In genomic region chr7:28112467-28112866, GRCh38 we compare ENCODE assay signal across 1 cellular context.
A peak's percentile ranks its signal among the peaks of the same experiment; 100 is the strongest.
TF ChIP-seq lines count a peak whose summit lies in the region.

No MANE protein-coding gene starts in this region.

TF ChIP-seq in HEK293, 187 proteins besides CTCF, POLR2A, EP300 and RAD21 (continued from another document):
- TF ChIP-seq ZNF548 (tag by site-specific recombination; IDR thresholded peaks at IDR 0.05) (no peak), ZNF692 (tag by site-specific recombination; IDR thresholded peaks at IDR 0.05) (peak; percentile 65; the same call in 1 of the 2 replicates), ZNF501 (tag by site-specific recombination; IDR thresholded peaks at IDR 0.05) (no peak), ZNF23 (tag by site-specific recombination; IDR thresholded peaks at IDR 0.05; ENCODE audit: borderline replicate concordance) (no peak)
